In genomic region chr14:31167032-31167431, GRCh38 we compare ENCODE assay signal across 1 cellular context.
TF ChIP-seq lines count a peak whose summit lies in the region.

No MANE protein-coding gene starts in this region.

TF ChIP-seq in HepG2, 621 proteins besides CTCF, POLR2A, EP300 and RAD21 (continues in another document):
- TF ChIP-seq MATR3 (CRISPR knock-in tag; IDR thresholded peaks at IDR 0.05): no peak
- no peak for TF ChIP-seq FOXJ3 (CRISPR knock-in tag; IDR thresholded peaks at IDR 0.05; ENCODE audit: borderline replicate concordance)
- no peak for TF ChIP-seq ZNF329 (CRISPR knock-in tag; IDR thresholded peaks at IDR 0.05; ENCODE audit: low read depth)
- TF ChIP-seq WIZ (CRISPR knock-in tag; IDR thresholded peaks at IDR 0.05): no peak
- no peak for TF ChIP-seq KDM3A (CRISPR knock-in tag; IDR thresholded peaks at IDR 0.05; ENCODE audit: low read depth)
- TF ChIP-seq ZNF547 (CRISPR knock-in tag; IDR thresholded peaks at IDR 0.05): 0 out of 2 replicates have a peak, but pooled peaks have one; percentile 51
- no peak for TF ChIP-seq NONO (IDR thresholded peaks at IDR 0.05)
- TF ChIP-seq NONO (CRISPR knock-in tag; conservative IDR thresholded peaks at IDR 0.05): peak; percentile 17; the same call in 1 of the 2 replicates
- TF ChIP-seq CEBPZ (IDR thresholded peaks at IDR 0.05; ENCODE audit: low read length): no peak
- no peak for TF ChIP-seq REL (CRISPR knock-in tag; conservative IDR thresholded peaks at IDR 0.05)
- TF ChIP-seq ZNF274 (CRISPR knock-in tag; IDR thresholded peaks at IDR 0.05): 0 out of 2 replicates have a peak, but pooled peaks have one; percentile 42
- TF ChIP-seq SOX13 (IDR thresholded peaks at IDR 0.05): no peak
- no peak for TF ChIP-seq SOX13 (CRISPR knock-in tag; conservative IDR thresholded peaks at IDR 0.05 in 1 of 2, IDR thresholded peaks at IDR 0.05 in 1 of 2)
- peak; percentile 30 for TF ChIP-seq AGO2 (optimal IDR thresholded peaks at IDR 0.05; ENCODE audit: low read depth, low read length)
- TF ChIP-seq ZNF652 (CRISPR knock-in tag; IDR thresholded peaks at IDR 0.05; ENCODE audit: borderline replicate concordance, low read depth): no peak
- no peak for TF ChIP-seq ZHX1 (CRISPR knock-in tag; IDR thresholded peaks at IDR 0.05; ENCODE audit: low read depth)
- TF ChIP-seq TP53 (CRISPR knock-in tag; conservative IDR thresholded peaks at IDR 0.05): no peak
- no peak for TF ChIP-seq ZNF121 (CRISPR knock-in tag; IDR thresholded peaks at IDR 0.05)
- no peak for TF ChIP-seq ZNF740 (CRISPR knock-in tag; IDR thresholded peaks at IDR 0.05)
- no peak for TF ChIP-seq ZXDC (CRISPR knock-in tag; IDR thresholded peaks at IDR 0.05)
- TF ChIP-seq ZBTB42 (CRISPR knock-in tag; IDR thresholded peaks at IDR 0.05): no peak
- no peak for TF ChIP-seq SYNCRIP (IDR thresholded peaks at IDR 0.05; ENCODE audit: insufficient read depth, low read depth, low read length)
- no peak for TF ChIP-seq ZBTB33 (CRISPR knock-in tag; IDR thresholded peaks at IDR 0.05)
- no peak for TF ChIP-seq FOXO1 (CRISPR knock-in tag; IDR thresholded peaks at IDR 0.05)
- TF ChIP-seq BRD4 (CRISPR knock-in tag; IDR thresholded peaks at IDR 0.05): no peak
- no peak for TF ChIP-seq ZBTB14 (CRISPR knock-in tag; IDR thresholded peaks at IDR 0.05)
- 0 out of 2 replicates have a peak, but pooled peaks have one; percentile 25 for TF ChIP-seq ZNF598 (CRISPR knock-in tag; IDR thresholded peaks at IDR 0.05; ENCODE audit: borderline replicate concordance)
- TF ChIP-seq GLI4 (CRISPR knock-in tag; IDR thresholded peaks at IDR 0.05; ENCODE audit: borderline replicate concordance): peak; percentile 69; the same call in 1 of the 2 replicates
- no peak for TF ChIP-seq ARNTL (CRISPR knock-in tag; IDR thresholded peaks at IDR 0.05)
- no peak for TF ChIP-seq CEBPB (IDR thresholded peaks at IDR 0.05; ENCODE audit: borderline replicate concordance, low read depth, low read length)
- TF ChIP-seq ZNF317 (CRISPR knock-in tag; IDR thresholded peaks at IDR 0.05): no peak
- TF ChIP-seq NR2F6 (IDR thresholded peaks at IDR 0.05): no peak
- TF ChIP-seq NR2F6 (CRISPR knock-in tag; IDR thresholded peaks at IDR 0.05): no peak
- TF ChIP-seq EEA1 (CRISPR knock-in tag; IDR thresholded peaks at IDR 0.05; ENCODE audit: borderline replicate concordance): 0 out of 2 replicates have a peak, but pooled peaks have one; percentile 25
- no peak for TF ChIP-seq HOXA7 (CRISPR knock-in tag; IDR thresholded peaks at IDR 0.05)
- TF ChIP-seq EED (CRISPR knock-in tag; IDR thresholded peaks at IDR 0.05): no peak
- peak; percentile 34 for TF ChIP-seq ZNF407 (CRISPR knock-in tag; IDR thresholded peaks at IDR 0.05; ENCODE audit: not compliant biosample characterization)
- 0 out of 2 replicates have a peak, but pooled peaks have one; percentile 38 for TF ChIP-seq NFATC3 (CRISPR knock-in tag; IDR thresholded peaks at IDR 0.05)
- TF ChIP-seq POGK (CRISPR knock-in tag; conservative IDR thresholded peaks at IDR 0.05): no peak
